ENCODE assay signal across 8 cellular contexts in the genomic region with DNA sequence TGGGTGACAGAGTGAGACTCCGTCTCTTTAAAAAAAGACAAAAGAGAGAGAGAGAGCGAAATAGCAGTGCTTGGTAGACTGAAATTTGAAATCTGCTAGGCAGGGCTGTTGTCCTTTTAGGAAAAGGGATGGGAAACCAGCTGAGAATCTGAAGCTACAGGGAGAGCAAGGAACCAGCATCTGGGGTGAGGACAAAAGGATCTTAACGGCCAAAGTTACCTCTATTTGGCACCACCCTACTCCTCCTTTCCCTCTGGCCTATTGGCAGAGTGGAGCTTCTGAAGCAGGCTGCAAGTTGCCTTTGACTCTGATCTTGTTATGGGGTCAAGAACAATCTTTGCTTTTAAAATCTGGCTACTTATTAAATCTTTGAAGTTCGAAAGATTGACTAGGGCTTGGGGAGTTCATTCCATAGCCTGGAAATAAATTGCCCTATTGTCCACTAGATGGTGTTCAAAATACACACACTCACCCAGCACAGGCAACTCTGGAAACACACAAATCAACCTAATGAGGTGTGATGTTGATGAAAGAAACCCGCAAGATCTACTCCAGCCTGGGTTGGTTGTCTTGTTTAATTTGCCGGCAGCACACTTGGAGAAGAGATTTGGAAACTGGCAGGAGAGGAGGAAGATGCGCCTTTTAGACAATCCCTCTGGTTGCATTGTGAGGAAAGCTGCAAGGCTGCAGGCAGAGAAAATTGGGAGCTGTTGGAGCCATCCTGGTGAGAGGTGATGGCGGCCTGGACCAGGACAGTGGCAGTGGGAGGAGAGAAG. TPM values are rescaled to one million over a fixed set of nuclear protein-coding genes. Genes with fewer than 3 reads are reported as not detected.
DNase-seq lines count a peak whose midpoint lies in the region; ATAC-seq, FAIRE-seq and TF ChIP-seq lines count a peak whose summit lies in the region.

No MANE protein-coding gene starts in this region.

- H4K20me1 ChIP-seq in HCT116 (ENCODE audit: insufficient read depth) (no peaks in the 10 kb centered on the region), K562 (replicated peaks; ENCODE audit: control insufficient read depth, insufficient read depth, low read length) (no peaks in the 10 kb centered on the region)

- no peak overlapping the region for H3K9ac ChIP-seq in HCT116 (ENCODE audit: low read length)
- H3K9ac ChIP-seq in K562 (ENCODE audit: insufficient read depth in 1 of 2, low read depth in 2 of 2, low read length in 2 of 2), result no peak overlapping the region

- TF ChIP-seq POLR2A in HCT116 (IDR thresholded peaks at IDR 0.05; ENCODE audit: borderline replicate concordance, extremely low read depth, insufficient read depth, insufficient read length) (no peak), K562 (conservative IDR thresholded peaks at IDR 0.05) (no peak), upper lobe of left lung (IDR thresholded peaks at IDR 0.05) (no peak)

- peak; percentile 88 for TF ChIP-seq RAD21 in HCT116 (IDR thresholded peaks at IDR 0.05; ENCODE audit: low read depth)
- peak; percentile 81 to 82 for TF ChIP-seq RAD21 in K562 (CRISPR knock-in tag; conservative IDR thresholded peaks at IDR 0.05 in 1 of 2, IDR thresholded peaks at IDR 0.05 in 1 of 2)

- 7% methylated on average over 8 of the region's 8 CpGs for WGBS in K562 (ENCODE audit: insufficient coverage, low coverage, missing lambda C conversion rate)
- 67 to 73% methylated on average over 8 of the region's 8 CpGs for WGBS in upper lobe of left lung, 2 donors

- no peaks in the 10 kb centered on the region for H3K9me1 ChIP-seq in K562 (ENCODE audit: control insufficient read depth, insufficient read depth, low read length)

- no peaks in the 10 kb centered on the region for H3K9me3 ChIP-seq in HCT116 (ENCODE audit: control insufficient read depth in 1 of 2, insufficient read depth in 1 of 2, low read depth in 1 of 2, low read length in 2 of 2)
- H3K9me3 ChIP-seq in K562 (replicated peaks; ENCODE audit: control insufficient read depth, insufficient read depth, low read depth, low read length), result no peaks in the 10 kb centered on the region
- H3K9me3 ChIP-seq in upper lobe of left lung, result no peaks in the 10 kb centered on the region

- ATAC-seq in HCT116, result peak; percentile 92
- ATAC-seq in K562, result peak; percentile 92
- ATAC-seq in upper lobe of left lung (ENCODE audit: low FRiP score in 2 of 2), result peak in 1 of 2 donors; percentile 35
- no peak for ATAC-seq in GM18517 (IDR thresholded peaks at IDR 0.05; ENCODE audit: unreplicated experiment)

- H3K27ac ChIP-seq in HCT116 (ENCODE audit: low read depth, low read length) (no peak overlapping the region), K562 (ENCODE audit: extremely low read depth, low read depth, low read length) (no peak overlapping the region), upper lobe of left lung (no peak overlapping the region)

- no peak overlapping the region for H2AFZ ChIP-seq in HCT116 (ENCODE audit: low read depth, low read length, poor library complexity, severe bottlenecking)
- no peak overlapping the region for H2AFZ ChIP-seq in K562 (ENCODE audit: low read depth, low read length)

- POLR2A ChIA-PET in HCT116 (lab: Charles Lee), result interaction anchor here (2.1 kb wide), 1 partner anchor 12 kb away, joined by 4 read pairs; no protein-coding TSS in a partner anchor
- POLR2A ChIA-PET in K562 (lab: Yijun Ruan, JAX), result interaction anchor here (1.0 kb wide), 1 partner anchor 16 kb away, joined by 4 read pairs; the partner anchor contains the start of gene PARP1

- H3K36me3 ChIP-seq in HCT116 (ENCODE audit: control insufficient read depth in 1 of 2, insufficient read depth in 2 of 2, low read length in 2 of 2) (no peaks in the 10 kb centered on the region), K562 (ENCODE audit: control insufficient read depth, insufficient read depth, low read length) (no peaks in the 10 kb centered on the region), upper lobe of left lung (no peaks in the 10 kb centered on the region)

- no peak overlapping the region for H3K4me3 ChIP-seq in HCT116 (replicated peaks in 1 of 2; ENCODE audit: low read depth in 1 of 2, low read length in 2 of 2)
- no peak overlapping the region for H3K4me3 ChIP-seq in K562
- no peak overlapping the region for H3K4me3 ChIP-seq in upper lobe of left lung

- H3K4me2 ChIP-seq in HCT116 (ENCODE audit: low read length), result 0 out of 2 replicates have a peak overlapping the region, but pooled peaks have one; percentile 23
- no peak overlapping the region for H3K4me2 ChIP-seq in K562 (ENCODE audit: insufficient read depth, low read length)

- intact Hi-C loops in HCT116 (cut with micrococcal nuclease) (loop anchor here (1.0 to 10.0 kb wide), 4 partner anchors 122 to 1010 kb away; no protein-coding TSS in a partner anchor), K562 (cut with micrococcal nuclease) (loop anchor here (2.0 to 10.0 kb wide), 2 partner anchors 184 to 400 kb away; no protein-coding TSS in a partner anchor)

- TF ChIP-seq EP300 in K562 (IDR thresholded peaks at IDR 0.05; ENCODE audit: low read length), result no peak
- TF ChIP-seq EP300 in upper lobe of left lung (IDR thresholded peaks at IDR 0.05), result no peak

- TF ChIP-seq CTCF in HCT116 (IDR thresholded peaks at IDR 0.05 in 2 of 3, conservative IDR thresholded peaks at IDR 0.05 in 1 of 3; ENCODE audit: borderline replicate concordance in 1 of 3, insufficient read depth in 1 of 3, low read depth in 2 of 3, low read length in 2 of 3) (peak; percentile 63 to 75 (median 75)), K562 (IDR thresholded peaks at IDR 0.05 in 2 of 3, conservative IDR thresholded peaks at IDR 0.05 in 1 of 3; ENCODE audit: insufficient read depth in 2 of 3, low read depth in 1 of 3, low read length in 3 of 3) (peak; percentile 63 to 85 (median 67)), upper lobe of left lung (IDR thresholded peaks at IDR 0.05) (peak; percentile 32 to 71 (median 57))

- no TSS peak for BruUV-seq in HCT116 (replicated peaks; lab: Mats Ljungman, UMichigan)
- BruUV-seq in K562 (replicated peaks; lab: Mats Ljungman, UMichigan), result no TSS peak

- in situ Hi-C loops in K562 (cut with MboI), result no loop called here

- FAIRE-seq in K562 (lab: Jason Lieb, UNC), result peak; percentile 87

- H3K9me2 ChIP-seq in HCT116 (ENCODE audit: insufficient read depth), result no peaks in the 10 kb centered on the region

- CTCF ChIA-PET in HCT116 (lab: Charles Lee), result interaction anchor here (0.7 to 2.8 kb wide), 6 partner anchors 17 to 202 kb away, joined by 3 to 10 read pairs (median 5); partner anchors contain the start of gene PARP1
- CTCF ChIA-PET in K562 (lab: Yijun Ruan, JAX; ENCODE audit: low intra/inter-chr PET ratio), result no interaction called here

- H3K4me1 ChIP-seq in HCT116 (ENCODE audit: control insufficient read depth in 1 of 2, insufficient read depth in 2 of 2, low read length in 2 of 2) (peaks cover 0 to 7% of the 10 kb centered on the region in 2 experiments; a peak in 2 of 4 replicates), K562 (replicated peaks in 1 of 2; ENCODE audit: control insufficient read depth in 2 of 2, insufficient read depth in 2 of 2, low read length in 2 of 2) (no peaks in the 10 kb centered on the region; a peak in 1 of 5 replicates), upper lobe of left lung (peaks cover 0 to 5% (median 0%) of the 10 kb centered on the region in 4 donors)

- H3K79me2 ChIP-seq in HCT116 (ENCODE audit: insufficient read depth, low read length), result no peaks in the 10 kb centered on the region
- H3K79me2 ChIP-seq in K562 (ENCODE audit: control insufficient read depth, insufficient read depth, low read length), result no peaks in the 10 kb centered on the region

- DNase-seq in DMS79 (lab: John Stamatoyannopoulos, UW) (peak; percentile 45), HCT116 (ENCODE audit: low read depth, low spot score) (peak; percentile 28), NCI-H510A (lab: John Stamatoyannopoulos, UW) (peak; percentile 45), K562 (ENCODE audit: extremely low read depth in 1 of 4, low spot score in 3 of 4) (peak in 2 of 4 experiments; percentile 52 to 61), kidney glomerular epithelial cell (lab: John Stamatoyannopoulos, UW) (peak; percentile 62), upper lobe of left lung (peak in 1 of 2 donors; percentile 5), hepatic stellate cell (ENCODE audit: low spot score) (no peak)

- RAD21 ChIA-PET in HCT116 (lab: Charles Lee; ENCODE audit: low non-redundant PET in 1 of 2, low total read pairs in 2 of 2, uncharacterized antibody in 2 of 2, unreplicated experiment in 2 of 2), result interaction anchor here (0.8 kb wide), 2 partner anchors 13 to 126 kb away, joined by 3 read pairs; no protein-coding TSS in a partner anchor

- no peaks in the 10 kb centered on the region for H3K27me3 ChIP-seq in HCT116 (ENCODE audit: insufficient read depth, low read length)
- peaks cover 24 to 40% of the 10 kb centered on the region in 2 experiments for H3K27me3 ChIP-seq in K562 (ENCODE audit: control insufficient read depth in 2 of 2, insufficient read depth in 2 of 2, low read length in 2 of 2)
- H3K27me3 ChIP-seq in upper lobe of left lung, result no peaks in the 10 kb centered on the region

TF ChIP-seq in HCT116, 20 proteins besides CTCF, POLR2A, EP300 and RAD21 (continues in another document):
- TF ChIP-seq CEBPB (IDR thresholded peaks at IDR 0.05; ENCODE audit: low read depth) (no peak), EZH2phosphoT487 (IDR thresholded peaks at IDR 0.05; ENCODE audit: borderline replicate concordance) (no peak)

TF ChIP-seq in K562, 482 proteins besides CTCF, POLR2A, EP300 and RAD21 (continues in another document):
- no peak for TF ChIP-seq ZBED1 (IDR thresholded peaks at IDR 0.05)
- TF ChIP-seq MEIS2 (IDR thresholded peaks at IDR 0.05; ENCODE audit: partially characterized antibody), result peak; percentile 73

RNA-seq across cellular contexts. Expression of gene PARP1, which starts 16.5 kb away (rescaled TPM):
- 213 TPM for total RNA-seq in HCT116 (2021; ENCODE audit: unreplicated experiment)
- 117 and 142 TPM in 2 replicates for polyA plus RNA-seq in HCT116 (2012)
- total RNA-seq in K562 (2011; cell fraction: chromatin; rRNA removed; ENCODE audit: low replicate concordance), result 139 and 225 TPM in 2 replicates
- 160 and 161 TPM in 2 replicates for total RNA-seq in K562 (2011; cell fraction: nucleolus; rRNA removed)
- total RNA-seq in K562 (2011; cell fraction: nucleoplasm; rRNA removed), result 144 and 147 TPM in 2 replicates
- 300 and 416 TPM in 2 replicates for total RNA-seq in K562 (2014; rRNA removed)
- total RNA-seq in K562 (2014; rRNA removed; fragmentation: Illumina TruSeq; extraction: Trizol), result 187 and 203 TPM in 2 replicates
- total RNA-seq in K562 (2015; rRNA removed; fragmentation: Illumina TruSeq; extraction: Trizol), result 216 and 225 TPM in 2 replicates
- total RNA-seq in K562 (2021), result 245 and 279 TPM in 2 replicates
- 250 and 286 TPM in 2 replicates for polyA plus RNA-seq in K562 (2011; rRNA removed)
- 274 and 360 TPM in 2 replicates for polyA plus RNA-seq in K562 (2011; cell fraction: cytosol; rRNA removed)
- polyA plus RNA-seq in K562 (2011; cell fraction: nucleus; rRNA removed), result 178 and 198 TPM in 2 replicates
- polyA plus RNA-seq in K562 (2012), result 145 and 231 TPM in 2 replicates
- 262 and 306 TPM in 2 replicates for polyA plus RNA-seq in K562 (2014; fragmentation: Illumina TruSeq; extraction: Trizol)
- 100 to 1,000 TPM; 121 to 211 TPM for polyA plus RNA-seq in K562 (2014; fragmentation: Nextera tagmentation; extraction: Ambion mirVana)
- polyA plus RNA-seq in K562 (2014; rRNA removed), result 272 and 273 TPM in 2 replicates
- 294 and 321 TPM in 2 replicates for polyA minus RNA-seq in K562 (2011; rRNA and poly(A)+ RNA removed)
- polyA minus RNA-seq in K562 (2011; cell fraction: cytosol; rRNA and poly(A)+ RNA removed), result 158 and 169 TPM in 2 replicates
- 96.9 and 122 TPM in 2 replicates for polyA minus RNA-seq in K562 (2011; cell fraction: nucleus; rRNA and poly(A)+ RNA removed)
- 10 to 100 TPM; 56.5 to 97.9 (median 76.7) TPM for total RNA-seq in upper lobe of left lung
